28 cellular contexts compared by ENCODE assay signal in genomic region chr2:107717666-107718065, GRCh38.
A peak's percentile ranks its signal among the peaks of the same experiment; 100 is the strongest.
DNase-seq lines count a peak whose midpoint lies in the region; TF ChIP-seq lines count a peak whose summit lies in the region.
"Had no signal": no experiment of that assay in that cellular context is flagged by ENCODE, and none has a peak within 500 bp of the region (broad histone marks: within the 10 kb centered on the region; RNA-seq: fewer than 3 reads in every experiment).

No MANE protein-coding gene starts in this region.

- H3K27ac Mint-ChIP-seq in immature natural killer cell (no peak overlapping the region), Calu3 (ENCODE audit: unreplicated experiment) (no peak overlapping the region)
- H3K27ac Mint-ChIP-seq: activated CD8-positive, alpha-beta T cell treated with anti-CD3 and anti-CD28 coated beads, Interleukin-2, amount 10 ng/mL, durations not matched to agents 7 days and 5 days; activated naive CD8-positive, alpha-beta T cell treated with anti-CD3 and anti-CD28 coated beads for 36 hours; IgD-negative memory B cell; naive thymus-derived CD4-positive, alpha-beta T cell; stimulated activated naive CD8-positive, alpha-beta T cell treated with anti-CD3 and anti-CD28 coated beads, Interleukin-15, Interleukin-2, amounts not matched to agents 100 ng/mL and 50 ng/mL, for 24 hours had no signal

- no peaks in the 10 kb centered on the region for H3K36me3 ChIP-seq in thyroid gland
- H3K36me3 ChIP-seq: ascending aorta, esophagus muscularis mucosa, left ventricle myocardium inferior, thoracic aorta had no signal

- no peaks in the 10 kb centered on the region for H3K4me1 ChIP-seq in thyroid gland
- H3K4me1 ChIP-seq: ascending aorta, esophagus muscularis mucosa, left ventricle myocardium inferior had no signal

- BruUV-seq in Calu3 (replicated peaks; lab: Mats Ljungman, UMichigan): no TSS peak

- H3K9me3 Mint-ChIP-seq in immature natural killer cell (peaks cover 0 to 4% (median 0%) of the 10 kb centered on the region in 6 donors), Calu3 (ENCODE audit: low read depth, unreplicated experiment) (no peaks in the 10 kb centered on the region)
- H3K9me3 Mint-ChIP-seq: activated naive CD8-positive, alpha-beta T cell treated with anti-CD3 and anti-CD28 coated beads for 36 hours; naive thymus-derived CD4-positive, alpha-beta T cell; stimulated activated naive CD8-positive, alpha-beta T cell treated with anti-CD3 and anti-CD28 coated beads, Interleukin-15, Interleukin-2, amounts not matched to agents 100 ng/mL and 50 ng/mL, for 24 hours had no signal

- H3K27ac ChIP-seq in thyroid gland: no peak overlapping the region
- H3K27ac ChIP-seq: 22Rv1, ascending aorta, esophagus muscularis mucosa, left ventricle myocardium inferior, thoracic aorta had no signal

- DNase-seq in DMS79 treated with DMSO at 0.1 percent for 48 hours (lab: John Stamatoyannopoulos, UW) (peak; percentile 45), DMS79 (lab: John Stamatoyannopoulos, UW) (no peak), NCI-H128 (lab: John Stamatoyannopoulos, UW; ENCODE audit: unreplicated experiment) (peak; percentile 19), NCI-H69 (lab: John Stamatoyannopoulos, UW) (peak; percentile 75), left kidney (ENCODE audit: low read depth, low spot score) (peak; percentile 76), thyroid gland (no peak), immature natural killer cell (no peak), Calu3 (no peak)
- DNase-seq: activated CD4-positive, alpha-beta T cell treated with anti-CD3 and anti-CD28 coated beads for 1 hour; activated CD8-positive, alpha-beta T cell treated with anti-CD3 and anti-CD28 coated beads, Interleukin-2, amount 10 ng/mL, durations not matched to agents 7 days and 5 days; activated effector memory CD4-positive, alpha-beta T cell treated with Interleukin-2 at 50 U/mL for 16 hours; activated naive CD8-positive, alpha-beta T cell treated with anti-CD3 and anti-CD28 coated beads for 36 hours; caudate nucleus; cortex of kidney; foreskin melanocyte; HCEC 1CT; left ventricle myocardium inferior; naive thymus-derived CD4-positive, alpha-beta T cell; NCI-H1092 treated with DMSO at 0.1 percent for 48 hours; NCI-H446; SK-N-SH; T-helper 2 cell had no signal

- peaks cover 2 to 3% (median 3%) of the 10 kb centered on the region in 3 donors for H3K27me3 Mint-ChIP-seq in immature natural killer cell (ENCODE audit: low read depth in 3 of 3)
- no peaks in the 10 kb centered on the region for H3K27me3 Mint-ChIP-seq in Calu3 (ENCODE audit: unreplicated experiment)
- H3K27me3 Mint-ChIP-seq: IgD-negative memory B cell; stimulated activated naive CD8-positive, alpha-beta T cell treated with anti-CD3 and anti-CD28 coated beads, Interleukin-15, Interleukin-2, amounts not matched to agents 100 ng/mL and 50 ng/mL, for 24 hours had no signal

- no peaks in the 10 kb centered on the region for H3K27me3 ChIP-seq in thyroid gland
- H3K27me3 ChIP-seq: ascending aorta, esophagus muscularis mucosa had no signal

- H3K4me1 Mint-ChIP-seq in immature natural killer cell (peaks cover 5 to 7% of the 10 kb centered on the region in 2 donors), Calu3 (ENCODE audit: low read depth, unreplicated experiment) (peaks cover 6% of the 10 kb centered on the region)

- intact Hi-C loops in thyroid gland (cut with DNase I) (no loop called here), Calu3 (cut with micrococcal nuclease; ENCODE audit: unreplicated experiment) (no loop called here)

- H3K4me3 Mint-ChIP-seq in immature natural killer cell: no peak overlapping the region
- no peak overlapping the region for H3K4me3 Mint-ChIP-seq in Calu3 (ENCODE audit: low read depth, unreplicated experiment)
- H3K4me3 Mint-ChIP-seq: activated CD8-positive, alpha-beta T cell treated with anti-CD3 and anti-CD28 coated beads, Interleukin-2, amount 10 ng/mL, durations not matched to agents 7 days and 5 days; activated naive CD8-positive, alpha-beta T cell treated with anti-CD3 and anti-CD28 coated beads for 36 hours; IgD-negative memory B cell; naive thymus-derived CD4-positive, alpha-beta T cell; stimulated activated naive CD8-positive, alpha-beta T cell treated with anti-CD3 and anti-CD28 coated beads, Interleukin-15, Interleukin-2, amounts not matched to agents 100 ng/mL and 50 ng/mL, for 24 hours had no signal

- WGBS in thyroid gland, 2 donors: 49 to 58% methylated on average over 6 of the region's 6 CpGs

- no peaks in the 10 kb centered on the region for H3K9me3 ChIP-seq in thyroid gland
- H3K9me3 ChIP-seq: ascending aorta, esophagus muscularis mucosa, left ventricle myocardium inferior, SK-N-SH, thoracic aorta had no signal

- TF ChIP-seq CTCF in thyroid gland (IDR thresholded peaks at IDR 0.05) (no peak), Calu3 (IDR thresholded peaks at IDR 0.05; ENCODE audit: unreplicated experiment) (no peak)

- H3K4me3 ChIP-seq in thyroid gland (replicated peaks in 1 of 3): no peak overlapping the region
- H3K4me3 ChIP-seq: ascending aorta, esophagus muscularis mucosa, left ventricle myocardium inferior, thoracic aorta had no signal

- TF ChIP-seq POLR2A in thyroid gland (IDR thresholded peaks at IDR 0.05): no peak

- CTCF ChIA-PET in Calu3 (lab: Charles Lee): no interaction called here

- no peaks in the 10 kb centered on the region for H3K36me3 Mint-ChIP-seq in immature natural killer cell
- H3K36me3 Mint-ChIP-seq in Calu3 (ENCODE audit: insufficient read depth, unreplicated experiment): no peaks in the 10 kb centered on the region
- H3K36me3 Mint-ChIP-seq: activated naive CD8-positive, alpha-beta T cell treated with anti-CD3 and anti-CD28 coated beads for 36 hours; IgD-negative memory B cell; naive thymus-derived CD4-positive, alpha-beta T cell had no signal

Comparison
In these comparisons a context has a peak if more than half of its experiments do, and no peak if none do; other contexts are left out.
1. DNase-seq: peak in DMS79 treated with DMSO at 0.1 percent for 48 hours (single experiment), NCI-H128 (single experiment), NCI-H69 (single experiment) and left kidney (single experiment); none in DMS79 (single experiment), thyroid gland (0 of 2), immature natural killer cell (0 of 3) and Calu3 (single experiment).